15 cellular contexts compared by ENCODE assay signal in genomic region chr11:6614446-6614845, GRCh38. TPM values are rescaled to one million over a fixed set of nuclear protein-coding genes. Genes with fewer than 3 reads are reported as not detected.
A peak's percentile ranks its signal among the peaks of the same experiment; 100 is the strongest.
DNase-seq lines count a peak whose midpoint lies in the region; ATAC-seq and TF ChIP-seq lines count a peak whose summit lies in the region.
"Had no signal": no experiment of that assay in that cellular context is flagged by ENCODE, and none has a peak within 500 bp of the region (broad histone marks: within the 10 kb centered on the region; RNA-seq: fewer than 3 reads in every experiment).

No MANE protein-coding gene starts in this region.

- peak; percentile 45 for DNase-seq in activated CD8-positive, alpha-beta memory T cell treated with anti-CD3 and anti-CD28 coated beads, Interleukin-2, amount 50 U/mL, for 48 hours
- DNase-seq in activated CD8-positive, alpha-beta memory T cell treated with anti-CD3 and anti-CD28 coated beads, Interleukin-2, amount 10 ng/mL, durations not matched to agents 7 days and 5 days = no peak
- DNase-seq in ascending aorta (ENCODE audit: low spot score in 2 of 2) = peak in 1 of 2 donors; percentile 52
- DNase-seq in thoracic aorta (ENCODE audit: low spot score) = no peak
- DNase-seq in breast epithelium (ENCODE audit: low spot score in 2 of 2) = no peak
- no peak for DNase-seq in GM19240 (ENCODE audit: insufficient read length, low spot score)
- DNase-seq: Caco-2; CD8-positive, alpha-beta memory T cell; DND-41; GDM1; HCEC 1CT; HFFc6 had no signal

- H3K36me3 ChIP-seq in ascending aorta (peaks cover 30 to 37% of the 10 kb centered on the region in 2 donors), muscle layer of colon (ENCODE audit: insufficient read depth, low read length) (peaks cover 58% of the 10 kb centered on the region), thoracic aorta (peaks cover 29% of the 10 kb centered on the region), breast epithelium (peaks cover 4% of the 10 kb centered on the region)

- H3K27ac Mint-ChIP-seq in activated CD8-positive, alpha-beta memory T cell treated with anti-CD3 and anti-CD28 coated beads, Interleukin-2, amount 10 ng/mL, durations not matched to agents 7 days and 5 days = no peak overlapping the region
- H3K27ac Mint-ChIP-seq: HFFc6 had no signal

- H3K9me3 ChIP-seq in ascending aorta (no peaks in the 10 kb centered on the region), muscle layer of colon (ENCODE audit: low read length) (no peaks in the 10 kb centered on the region), thoracic aorta (no peaks in the 10 kb centered on the region), breast epithelium (no peaks in the 10 kb centered on the region)
- H3K9me3 ChIP-seq: BLaER1, Caco-2 had no signal

- TF ChIP-seq CTCF in ascending aorta (IDR thresholded peaks at IDR 0.05) (no peak), thoracic aorta (IDR thresholded peaks at IDR 0.05) (no peak), breast epithelium (IDR thresholded peaks at IDR 0.05) (no peak)

- TF ChIP-seq POLR2A in breast epithelium (IDR thresholded peaks at IDR 0.05) = no peak

- H3K9ac ChIP-seq in muscle layer of colon (ENCODE audit: low read length) = no peak overlapping the region
- H3K9ac ChIP-seq: BLaER1 had no signal

- no peak overlapping the region for H3K4me3 Mint-ChIP-seq in activated CD8-positive, alpha-beta memory T cell treated with anti-CD3 and anti-CD28 coated beads, Interleukin-2, amount 10 ng/mL, durations not matched to agents 7 days and 5 days
- H3K4me3 Mint-ChIP-seq: CD8-positive, alpha-beta memory T cell; HFFc6 had no signal

- peaks cover 31% of the 10 kb centered on the region for H3K36me3 Mint-ChIP-seq in activated CD8-positive, alpha-beta memory T cell treated with anti-CD3 and anti-CD28 coated beads, Interleukin-2, amount 10 ng/mL, durations not matched to agents 7 days and 5 days

- no peaks in the 10 kb centered on the region for H3K9me3 Mint-ChIP-seq in activated CD8-positive, alpha-beta memory T cell treated with anti-CD3 and anti-CD28 coated beads, Interleukin-2, amount 10 ng/mL, durations not matched to agents 7 days and 5 days (ENCODE audit: low read depth)
- H3K9me3 Mint-ChIP-seq: CD8-positive, alpha-beta memory T cell; HFFc6 had no signal

- H3K27me3 Mint-ChIP-seq in activated CD8-positive, alpha-beta memory T cell treated with anti-CD3 and anti-CD28 coated beads, Interleukin-2, amount 10 ng/mL, durations not matched to agents 7 days and 5 days = no peaks in the 10 kb centered on the region
- H3K27me3 Mint-ChIP-seq: CD8-positive, alpha-beta memory T cell had no signal

- H3K27me3 ChIP-seq in ascending aorta = no peaks in the 10 kb centered on the region
- H3K27me3 ChIP-seq in muscle layer of colon (ENCODE audit: control insufficient read depth in 1 of 2, insufficient read depth in 2 of 2, low read length in 2 of 2) = no peaks in the 10 kb centered on the region
- no peaks in the 10 kb centered on the region for H3K27me3 ChIP-seq in thoracic aorta (replicated peaks; ENCODE audit: insufficient read depth)
- no peaks in the 10 kb centered on the region for H3K27me3 ChIP-seq in breast epithelium
- H3K27me3 ChIP-seq: BLaER1 had no signal

- CTCF ChIA-PET in activated CD8-positive, alpha-beta memory T cell treated with anti-CD3 and anti-CD28 coated beads, Interleukin-2, amount 10 ng/mL, durations not matched to agents 7 days and 5 days (lab: Charles Lee) = interaction anchor here (0.6 kb wide), 1 partner anchor 10 kb away, joined by 4 read pairs; no protein-coding TSS in a partner anchor

- peaks cover 22% of the 10 kb centered on the region for H3K4me1 Mint-ChIP-seq in activated CD8-positive, alpha-beta memory T cell treated with anti-CD3 and anti-CD28 coated beads, Interleukin-2, amount 10 ng/mL, durations not matched to agents 7 days and 5 days

- intact Hi-C loops in ascending aorta (cut with DNase I) (loop anchor here (5.0 kb wide), 2 partner anchors 297 to 377 kb away; partner anchors contain the start of gene CNGA4), breast epithelium (cut with DNase I; ENCODE audit: low total_unique reads) (no loop called here)

- no peak for ATAC-seq in activated CD8-positive, alpha-beta memory T cell treated with anti-CD3 and anti-CD28 coated beads, Interleukin-2, amount 10 ng/mL, durations not matched to agents 7 days and 5 days
- no peak for ATAC-seq in thoracic aorta (ENCODE audit: insufficient number of reproducible peaks, low FRiP score, low read depth)
- ATAC-seq in GM21619 (IDR thresholded peaks at IDR 0.05; ENCODE audit: unreplicated experiment) = no peak

- H3K27ac ChIP-seq in ascending aorta (peak overlapping the region; percentile 23 to 97), muscle layer of colon (ENCODE audit: low read depth, low read length) (peak overlapping the region; percentile 82), thoracic aorta (peak overlapping the region; percentile 99 to 100), breast epithelium (no peak overlapping the region)
- H3K27ac ChIP-seq: BLaER1 had no signal

- H3K4me1 ChIP-seq in ascending aorta (peaks cover 6 to 29% of the 10 kb centered on the region in 2 donors), muscle layer of colon (ENCODE audit: insufficient read depth, low read length) (peaks cover 46% of the 10 kb centered on the region), thoracic aorta (ENCODE audit: control insufficient read depth in 1 of 2, low read depth in 2 of 2) (peaks cover 36 to 46% of the 10 kb centered on the region in 2 donors), breast epithelium (no peaks in the 10 kb centered on the region)

- H3K4me3 ChIP-seq in ascending aorta (no peak overlapping the region), muscle layer of colon (ENCODE audit: low read depth in 1 of 2, low read length in 2 of 2) (no peak overlapping the region), thoracic aorta (no peak overlapping the region), breast epithelium (no peak overlapping the region)
- H3K4me3 ChIP-seq: BLaER1 had no signal

RNA-seq across cellular contexts. Expression of gene TAF10, which starts 2.4 kb away (rescaled TPM):
- total RNA-seq in activated CD8-positive, alpha-beta memory T cell treated with anti-CD3 and anti-CD28 coated beads, Interleukin-2, amount 10 ng/mL, durations not matched to agents 7 days and 5 days = 100 to 1,000 TPM; 134 to 144 TPM
- 76.0 TPM for total RNA-seq in ascending aorta
- total RNA-seq in thoracic aorta = 10 to 100 TPM; 39.5 to 40.0 TPM
- total RNA-seq in breast epithelium = 10 to 100 TPM; 45.4 to 82.6 (median 54.7) TPM

RNA-seq across cellular contexts. Expression of gene TPP1, which starts 4.8 kb away (rescaled TPM):
- 10 to 100 TPM; 76.8 to 79.3 TPM for total RNA-seq in activated CD8-positive, alpha-beta memory T cell treated with anti-CD3 and anti-CD28 coated beads, Interleukin-2, amount 10 ng/mL, durations not matched to agents 7 days and 5 days
- total RNA-seq in ascending aorta (96.7 TPM), thoracic aorta (10 to 100 TPM; 66.7 to 75.6 TPM), breast epithelium (10 to 100 TPM; 27.2 to 71.4 (median 38.2) TPM)

RNA-seq across cellular contexts. Expression of gene ILK, which starts 10.9 kb away (rescaled TPM):
- total RNA-seq in activated CD8-positive, alpha-beta memory T cell treated with anti-CD3 and anti-CD28 coated beads, Interleukin-2, amount 10 ng/mL, durations not matched to agents 7 days and 5 days = 100 to 1,000 TPM; 151 to 161 TPM
- total RNA-seq in ascending aorta = 183 TPM
- 100 to 1,000 TPM; 338 to 588 TPM for total RNA-seq in thoracic aorta
- total RNA-seq in breast epithelium = 100 to 1,000 TPM; 113 to 118 (median 113) TPM

RNA-seq across cellular contexts. Expression of gene RRP8, which starts 11.0 kb away (rescaled TPM):
- total RNA-seq in activated CD8-positive, alpha-beta memory T cell treated with anti-CD3 and anti-CD28 coated beads, Interleukin-2, amount 10 ng/mL, durations not matched to agents 7 days and 5 days = 10 to 100 TPM; 25.6 to 33.1 TPM
- total RNA-seq in ascending aorta (9.2 TPM), thoracic aorta (10 to 100 TPM; 13.9 to 35.8 TPM), breast epithelium (10 to 100 TPM in 2 of 3 donors, 1 to 10 TPM in 1; 8.8 to 22.2 (median 20.3) TPM)

RNA-seq across cellular contexts. Expression of gene DCHS1, which starts 41.2 kb away (rescaled TPM):
- total RNA-seq in activated CD8-positive, alpha-beta memory T cell treated with anti-CD3 and anti-CD28 coated beads, Interleukin-2, amount 10 ng/mL, durations not matched to agents 7 days and 5 days = under 1 TPM; 0.14 to 0.32 TPM
- 58.0 TPM for total RNA-seq in ascending aorta
- 10 to 100 TPM; 62.3 to 73.5 TPM for total RNA-seq in thoracic aorta
- 10 to 100 TPM in 2 of 3 donors, 1 to 10 TPM in 1; 7.2 to 18.0 (median 13.8) TPM for total RNA-seq in breast epithelium

Comparison
In these comparisons a context has a peak if more than half of its experiments do, and no peak if none do; other contexts are left out.
1. H3K27ac ChIP-seq: peak in ascending aorta (2 of 2), muscle layer of colon (single experiment) and thoracic aorta (2 of 2); none in breast epithelium (0 of 2).